10 cellular contexts compared by ENCODE assay signal in the genomic region with DNA sequence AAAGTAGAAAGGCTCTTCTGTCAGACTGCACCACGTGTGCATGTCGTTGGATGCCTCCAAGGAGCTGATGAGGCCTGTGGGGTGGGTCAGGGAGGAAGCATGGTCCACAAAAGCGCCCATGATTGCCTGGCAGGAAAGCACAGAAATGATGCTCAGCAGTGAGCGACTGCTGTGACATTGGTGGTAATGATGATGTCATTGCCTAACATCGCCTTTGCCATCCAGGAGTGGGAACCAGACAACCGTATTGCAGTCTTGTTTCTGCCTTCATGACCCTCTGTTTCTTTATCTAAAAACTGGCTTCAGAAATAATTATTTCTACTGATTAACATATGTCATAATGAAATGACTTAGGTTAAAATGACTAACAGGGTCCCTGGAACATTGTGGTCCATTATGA.
"Had no signal": no experiment of that assay in that cellular context is flagged by ENCODE, and none has a peak within 500 bp of the region (broad histone marks: within the 10 kb centered on the region; RNA-seq: fewer than 3 reads in every experiment).

No MANE protein-coding gene starts in this region.

- ATAC-seq: HCT116, K562 had no signal

- H3K9ac ChIP-seq: GM23248 had no signal

- H3K27ac ChIP-seq: GM23248, HL-60 had no signal

- FAIRE-seq: K562 had no signal

- H3K9me3 ChIP-seq: HAP-1 had no signal

- H3K4me3 ChIP-seq: GM23248, HAP-1, K562 had no signal

- H3K4me1 ChIP-seq: HAP-1 had no signal

- H3K36me3 ChIP-seq: HAP-1 had no signal

- H2AFZ ChIP-seq: GM23248 had no signal

- DNase-seq: GM23248, GOT3, H7, HFFc6, IMR-90, KG1 had no signal
